In genomic region chr17:4879591-4879990, GRCh38 we compare ENCODE assay signal across 19 cellular contexts. TPM values are rescaled to one million over a fixed set of nuclear protein-coding genes. Genes with fewer than 3 reads are reported as not detected.
"Had no signal": no experiment of that assay in that cellular context is flagged by ENCODE, and none has a peak within 500 bp of the region (broad histone marks: within the 10 kb centered on the region; RNA-seq: fewer than 3 reads in every experiment).

No MANE protein-coding gene starts in this region.

- H3K4me3 Mint-ChIP-seq: activated CD4-positive, alpha-beta T cell treated with anti-CD3 and anti-CD28 coated beads, Interleukin-2, amount 10 ng/mL, durations not matched to agents 7 days and 5 days; activated naive CD4-positive, alpha-beta T cell treated with anti-CD3 and anti-CD28 coated beads for 36 hours; activated naive CD8-positive, alpha-beta T cell treated with anti-CD3 and anti-CD28 coated beads, Interleukin-2, amount 50 U/mL, for 24 hours; memory B cell; naive thymus-derived CD8-positive, alpha-beta T cell; stimulated activated naive CD8-positive, alpha-beta T cell treated with anti-CD3 and anti-CD28 coated beads, Interleukin-15, amount 100 ng/mL, for 72 hours had no signal

- H3K9me3 Mint-ChIP-seq: activated CD4-positive, alpha-beta T cell treated with anti-CD3 and anti-CD28 coated beads, Interleukin-2, amount 10 ng/mL, durations not matched to agents 7 days and 5 days; activated naive CD4-positive, alpha-beta T cell treated with anti-CD3 and anti-CD28 coated beads for 36 hours; activated naive CD8-positive, alpha-beta T cell treated with anti-CD3 and anti-CD28 coated beads, Interleukin-2, amount 50 U/mL, for 24 hours; memory B cell; naive thymus-derived CD8-positive, alpha-beta T cell; stimulated activated naive CD8-positive, alpha-beta T cell treated with anti-CD3 and anti-CD28 coated beads, Interleukin-15, amount 100 ng/mL, for 72 hours had no signal

- H3K4me1 ChIP-seq: ascending aorta, breast epithelium had no signal

- H3K27ac ChIP-seq: ascending aorta, breast epithelium, thoracic aorta had no signal

- H3K27me3 ChIP-seq: ascending aorta, breast epithelium had no signal

- H3K27me3 Mint-ChIP-seq: activated CD4-positive, alpha-beta T cell treated with anti-CD3 and anti-CD28 coated beads, Interleukin-2, amount 10 ng/mL, durations not matched to agents 7 days and 5 days; activated naive CD8-positive, alpha-beta T cell treated with anti-CD3 and anti-CD28 coated beads, Interleukin-2, amount 50 U/mL, for 24 hours; memory B cell; naive thymus-derived CD8-positive, alpha-beta T cell; stimulated activated naive CD8-positive, alpha-beta T cell treated with anti-CD3 and anti-CD28 coated beads, Interleukin-15, amount 100 ng/mL, for 72 hours had no signal

- DNase-seq: activated CD4-positive, alpha-beta T cell treated with anti-CD3 and anti-CD28 coated beads, Interleukin-2, amount 10 ng/mL, durations not matched to agents 7 days and 5 days; activated CD8-positive, alpha-beta memory T cell treated with anti-CD3 and anti-CD28 coated beads for 24 hours; activated naive CD4-positive, alpha-beta T cell treated with anti-CD3 and anti-CD28 coated beads for 36 hours; activated naive CD8-positive, alpha-beta T cell treated with anti-CD3 and anti-CD28 coated beads, Interleukin-2, amount 50 U/mL, for 24 hours; mucosa of descending colon; naive thymus-derived CD8-positive, alpha-beta T cell; right cardiac atrium; small intestine; stimulated activated naive CD8-positive, alpha-beta T cell treated with anti-CD3 and anti-CD28 coated beads, Interleukin-15, amount 100 ng/mL, for 72 hours had no signal

- H3K9me3 ChIP-seq: ascending aorta, breast epithelium, mucosa of descending colon, thoracic aorta had no signal

- H3K36me3 ChIP-seq: breast epithelium had no signal

- H3K4me1 Mint-ChIP-seq: activated naive CD8-positive, alpha-beta T cell treated with anti-CD3 and anti-CD28 coated beads, Interleukin-2, amount 50 U/mL, for 24 hours; stimulated activated naive CD8-positive, alpha-beta T cell treated with anti-CD3 and anti-CD28 coated beads, Interleukin-15, amount 100 ng/mL, for 72 hours had no signal

- H3K27ac Mint-ChIP-seq: activated CD4-positive, alpha-beta T cell treated with anti-CD3 and anti-CD28 coated beads, Interleukin-2, amount 10 ng/mL, durations not matched to agents 7 days and 5 days; activated naive CD4-positive, alpha-beta T cell treated with anti-CD3 and anti-CD28 coated beads for 36 hours; activated naive CD8-positive, alpha-beta T cell treated with anti-CD3 and anti-CD28 coated beads, Interleukin-2, amount 50 U/mL, for 24 hours; memory B cell had no signal

- ATAC-seq: activated naive CD8-positive, alpha-beta T cell treated with anti-CD3 and anti-CD28 coated beads, Interleukin-2, amount 50 U/mL, for 24 hours; esophagus mucosa; mucosa of descending colon; naive thymus-derived CD8-positive, alpha-beta T cell; right cardiac atrium; stimulated activated naive CD8-positive, alpha-beta T cell treated with anti-CD3 and anti-CD28 coated beads, Interleukin-15, amount 100 ng/mL, for 72 hours had no signal

- H3K4me3 ChIP-seq: ascending aorta, breast epithelium, mucosa of descending colon, thoracic aorta had no signal

RNA-seq across cellular contexts. Expression of gene C17orf107, which starts 19.7 kb away (rescaled TPM):
- total RNA-seq: ascending aorta had no signal

RNA-seq across cellular contexts. Expression of gene CHRNE, which starts 23.3 kb away (rescaled TPM):
- total RNA-seq: ascending aorta had no signal

RNA-seq across cellular contexts. Expression of gene GP1BA, which starts 52.5 kb away (rescaled TPM):
- total RNA-seq: activated CD4-positive, alpha-beta T cell treated with anti-CD3 and anti-CD28 coated beads, Interleukin-2, amount 10 ng/mL, durations not matched to agents 7 days and 5 days; activated naive CD4-positive, alpha-beta T cell treated with anti-CD3 and anti-CD28 coated beads for 36 hours; ascending aorta; breast epithelium; cerebellum; dermis microvascular lymphatic vessel endothelial cell; esophagus mucosa; mucosa of descending colon; naive thymus-derived CD8-positive, alpha-beta T cell; posterior vena cava; T-helper 2 cell treated with Interferon-gamma antibody and Interleukin-4, amounts not matched to agents 100 ng/mL and 5 ng/mL, for 36 hours; thoracic aorta; urinary bladder had no signal
